Comparison of ENCODE assay signal across 20 cellular contexts in the genomic region with DNA sequence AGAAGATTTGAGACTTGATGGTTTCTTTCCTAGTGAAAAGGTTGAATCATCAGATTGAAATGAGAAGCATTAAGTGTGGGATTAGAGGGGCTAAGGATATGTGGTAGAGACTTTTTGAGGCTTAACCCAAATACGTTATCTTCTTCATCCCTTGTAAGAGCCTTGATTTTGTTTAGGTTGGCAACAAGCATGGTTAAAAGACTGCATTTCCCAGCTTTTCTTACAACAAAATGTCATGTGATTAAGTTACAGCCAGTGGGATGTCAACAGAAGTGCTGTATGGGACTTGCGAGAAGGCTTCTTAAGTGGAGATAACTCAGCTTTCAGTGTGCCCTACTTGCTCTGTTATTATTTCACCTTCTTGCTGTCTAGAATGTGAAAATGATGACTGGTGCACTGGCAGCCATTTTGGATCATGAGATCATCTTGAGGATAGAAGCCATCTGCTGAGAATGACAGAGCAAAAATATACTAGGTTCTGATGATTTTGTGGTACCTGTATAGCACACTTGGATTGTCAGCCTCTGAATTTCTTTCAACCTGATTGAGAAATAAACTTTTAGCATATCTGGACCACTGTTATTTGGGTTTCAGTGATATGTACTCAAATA. TPM values are rescaled to one million over a fixed set of nuclear protein-coding genes. Genes with fewer than 3 reads are reported as not detected.
DNase-seq lines count a peak whose midpoint lies in the region; ATAC-seq, FAIRE-seq and TF ChIP-seq lines count a peak whose summit lies in the region.
"Had no signal": no experiment of that assay in that cellular context is flagged by ENCODE, and none has a peak within 500 bp of the region (broad histone marks: within the 10 kb centered on the region; RNA-seq: fewer than 3 reads in every experiment).

No MANE protein-coding gene starts in this region.

- CTCF ChIA-PET in T-cell (lab: Charles Lee) = no interaction called here

- no peak overlapping the region for H2BK120ac ChIP-seq in mesenchymal stem cell (ENCODE audit: low read depth, low read length)

- no peak overlapping the region for H2BK12ac ChIP-seq in mesenchymal stem cell (ENCODE audit: low read length in 2 of 2)

- no peaks in the 10 kb centered on the region for H3K36me3 Mint-ChIP-seq in T-cell
- no peaks in the 10 kb centered on the region for H3K36me3 Mint-ChIP-seq in osteocyte (ENCODE audit: unreplicated experiment)
- H3K36me3 Mint-ChIP-seq: CD4-positive, alpha-beta memory T cell had no signal

- no peak overlapping the region for H3K27ac Mint-ChIP-seq in T-cell
- no peak overlapping the region for H3K27ac Mint-ChIP-seq in osteocyte (ENCODE audit: unreplicated experiment)
- H3K27ac Mint-ChIP-seq: H9 had no signal

- no peak overlapping the region for H3K9ac ChIP-seq in mesenchymal stem cell (ENCODE audit: low read length)
- H3K9ac ChIP-seq: BLaER1 had no signal

- peaks cover 2 to 11% (median 4%) of the 10 kb centered on the region in 3 donors for H3K9me3 Mint-ChIP-seq in T-cell
- peaks cover 5% of the 10 kb centered on the region for H3K9me3 Mint-ChIP-seq in osteocyte (ENCODE audit: unreplicated experiment)
- H3K9me3 Mint-ChIP-seq: H9 had no signal

- H3K4me1 ChIP-seq in mesenchymal stem cell (ENCODE audit: control insufficient read depth, insufficient read depth, low read depth, low read length) = no peaks in the 10 kb centered on the region
- H3K4me1 ChIP-seq: BLaER1 had no signal

- TF ChIP-seq CTCF in D721Med (IDR thresholded peaks at IDR 0.05; ENCODE audit: insufficient read depth, missing control alignments) (no peak), osteocyte (IDR thresholded peaks at IDR 0.05) (no peak)

- 72% methylated on average over 2 of the region's 2 CpGs for WGBS in mesenchymal stem cell

- peak; percentile 87 for FAIRE-seq in D721Med (lab: Jason Lieb, UNC)
- FAIRE-seq: A549 had no signal

- no peaks in the 10 kb centered on the region for H3K27me3 ChIP-seq in mesenchymal stem cell (ENCODE audit: control insufficient read depth in 1 of 2, insufficient read depth in 1 of 2, low read length in 2 of 2)
- H3K27me3 ChIP-seq: BLaER1 had no signal

- H2BK15ac ChIP-seq in mesenchymal stem cell (ENCODE audit: low read depth, poor library complexity, severe bottlenecking) = no peak overlapping the region

- no peak overlapping the region for H3K14ac ChIP-seq in mesenchymal stem cell (ENCODE audit: low read length in 2 of 2)

- H3K27me3 Mint-ChIP-seq in T-cell (peaks cover 20 to 24% of the 10 kb centered on the region in 2 donors), osteocyte (ENCODE audit: unreplicated experiment) (no peaks in the 10 kb centered on the region)

- no peaks in the 10 kb centered on the region for H3K79me1 ChIP-seq in mesenchymal stem cell (replicated peaks; ENCODE audit: low read length, poor library complexity, severe bottlenecking)

- H2AFZ ChIP-seq in mesenchymal stem cell (ENCODE audit: low read depth, low read length) = no peak overlapping the region

- no peak overlapping the region for H3K27ac ChIP-seq in mesenchymal stem cell (ENCODE audit: low read length, poor library complexity, severe bottlenecking)
- H3K27ac ChIP-seq: A549, BLaER1 had no signal

- H2BK5ac ChIP-seq in mesenchymal stem cell (ENCODE audit: low read depth, low read length, poor library complexity, severe bottlenecking) = no peak overlapping the region

- H4K91ac ChIP-seq in mesenchymal stem cell (ENCODE audit: low read length) = no peak overlapping the region

- no peak for ATAC-seq in HG03039 (IDR thresholded peaks at IDR 0.05; ENCODE audit: unreplicated experiment)
- no peak for ATAC-seq in T-cell (replicated peaks in 1 of 4)
- ATAC-seq: A549 had no signal

- H3K4me1 Mint-ChIP-seq in T-cell = no peaks in the 10 kb centered on the region
- peaks cover 2% of the 10 kb centered on the region for H3K4me1 Mint-ChIP-seq in osteocyte (ENCODE audit: unreplicated experiment)
- H3K4me1 Mint-ChIP-seq: CD4-positive, alpha-beta memory T cell; H9 had no signal

- POLR2A ChIA-PET in T-cell (lab: Charles Lee) = no interaction called here

- no peak overlapping the region for H3K4ac ChIP-seq in mesenchymal stem cell (ENCODE audit: low read depth in 1 of 2, low read length in 2 of 2)

- H3K4me3 ChIP-seq in mesenchymal stem cell (ENCODE audit: insufficient read depth in 1 of 2, low read depth in 1 of 2, low read length in 2 of 2) = no peak overlapping the region
- H3K4me3 ChIP-seq: A549, BLaER1 had no signal

- H2AK5ac ChIP-seq in mesenchymal stem cell (ENCODE audit: low read length, severe bottlenecking) = no peak overlapping the region

- H3K23ac ChIP-seq in mesenchymal stem cell (ENCODE audit: low read length in 2 of 2) = no peak overlapping the region

- no peak overlapping the region for H4K8ac ChIP-seq in mesenchymal stem cell (ENCODE audit: low read length)

- peaks cover 8% of the 10 kb centered on the region for H3K9me3 ChIP-seq in mesenchymal stem cell (ENCODE audit: control insufficient read depth, low read length)
- H3K9me3 ChIP-seq: BLaER1 had no signal

- DNase-seq in D721Med (ENCODE audit: insufficient read length, low spot score) (no peak), HS-27A (ENCODE audit: low read depth) (peak; percentile 78), astrocyte of the hippocampus (ENCODE audit: low read depth, low spot score) (peak; percentile 24), mesenchymal stem cell (peak; percentile 33), T-cell (no peak), osteocyte (ENCODE audit: extremely low spot score, unreplicated experiment) (no peak)
- no peak for DNase-seq in stimulated activated naive CD4-positive, alpha-beta T cell (lab: John Stamatoyannopoulos, UW)
- DNase-seq: CD4-positive, alpha-beta memory T cell; DMS79 treated with DMSO at 0.1 percent for 48 hours; H9; NCI-H1092 treated with DMSO at 0.1 percent for 48 hours; NCI-H2081; NCI-H2171 treated with DMSO at 0.1 percent for 48 hours; NCI-H446 treated with DMSO at 0.1 percent for 48 hours; NCI-H748 treated with DMSO at 0.1 percent for 48 hours; OCI-M1; SIG-M5 had no signal

- H3K18ac ChIP-seq in mesenchymal stem cell (ENCODE audit: low read depth in 1 of 2, low read length in 2 of 2) = no peak overlapping the region

- H3K4me2 ChIP-seq in mesenchymal stem cell (ENCODE audit: low read length, poor library complexity, severe bottlenecking) = no peak overlapping the region
- H3K4me2 ChIP-seq: A549, BLaER1 had no signal

- no peak overlapping the region for H3K4me3 Mint-ChIP-seq in T-cell
- no peak overlapping the region for H3K4me3 Mint-ChIP-seq in osteocyte (ENCODE audit: unreplicated experiment)
- H3K4me3 Mint-ChIP-seq: CD4-positive, alpha-beta memory T cell; H9 had no signal

- H3K36me3 ChIP-seq in mesenchymal stem cell (ENCODE audit: control insufficient read depth in 1 of 2, insufficient read depth in 2 of 2, low read depth in 1 of 2, low read length in 2 of 2) = no peaks in the 10 kb centered on the region
- H3K36me3 ChIP-seq: BLaER1 had no signal

RNA-seq across cellular contexts. Expression of gene GNG12, which starts 41.3 kb away (rescaled TPM):
- 110 TPM for polyA plus RNA-seq in mesenchymal stem cell (2013, experiment 1 of 2)
- 106 TPM for polyA plus RNA-seq in mesenchymal stem cell (2013, experiment 2 of 2)
- under 1 TPM in 3 of 5 donors, not detected in 2; 0.26 to 0.44 (median 0.35) TPM for total RNA-seq in T-cell
- total RNA-seq in osteocyte = 99.7 and 100 TPM in 2 replicates
- total RNA-seq: CD4-positive, alpha-beta memory T cell had no signal
- polyA plus RNA-seq: CD4-positive, alpha-beta memory T cell had no signal

Comparison
In these comparisons a context has a peak if more than half of its experiments do, and no peak if none do; other contexts are left out.
1. DNase-seq: peak in HS-27A (single experiment), astrocyte of the hippocampus (single experiment) and mesenchymal stem cell (single experiment); none in D721Med (single experiment), stimulated activated naive CD4-positive, alpha-beta T cell (0 of 6), T-cell (0 of 34) and osteocyte (single experiment).
2. RNA of gene GNG12, which starts 41.3 kb away (total RNA-seq): 99.7 to 100 TPM in osteocyte; 0.26 to 0.44 TPM in T-cell; every median in the first group is over 10 times any median in the second.